In the genomic region with DNA sequence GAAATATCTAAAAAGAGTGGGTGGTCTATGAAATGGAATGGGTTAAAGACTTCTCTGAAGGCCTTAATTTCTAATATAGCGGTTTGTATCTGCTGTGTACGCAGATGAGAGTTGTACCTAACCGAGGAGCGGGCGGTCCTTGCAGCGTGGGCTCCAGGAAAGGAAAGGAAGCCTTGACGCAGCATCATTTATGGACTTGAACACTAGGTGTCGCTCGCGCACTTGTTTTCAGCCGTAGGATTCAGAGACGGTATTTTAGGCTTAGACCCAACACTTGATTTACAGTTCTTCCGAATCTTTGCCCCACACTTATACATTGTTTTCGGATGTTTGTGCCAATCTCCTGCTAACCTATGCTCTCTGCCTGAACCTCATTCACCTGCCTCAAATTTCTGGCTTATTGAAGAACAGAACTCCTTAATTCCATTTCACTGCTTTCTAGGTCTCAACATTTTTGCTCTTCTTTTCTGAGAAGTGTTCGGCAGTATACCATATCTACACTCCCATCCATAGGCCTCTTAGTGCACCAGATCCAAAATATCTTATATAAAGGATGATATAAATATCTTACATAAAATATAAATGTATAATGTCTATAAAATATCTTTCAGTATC, we compare ENCODE assay signal across 1 cellular context.
TF ChIP-seq lines count a peak whose summit lies in the region.

No MANE protein-coding gene starts in this region.

TF ChIP-seq in Ishikawa, 13 proteins besides CTCF, POLR2A, EP300 and RAD21 (continued from another document):
- TF ChIP-seq, protein P1, sequence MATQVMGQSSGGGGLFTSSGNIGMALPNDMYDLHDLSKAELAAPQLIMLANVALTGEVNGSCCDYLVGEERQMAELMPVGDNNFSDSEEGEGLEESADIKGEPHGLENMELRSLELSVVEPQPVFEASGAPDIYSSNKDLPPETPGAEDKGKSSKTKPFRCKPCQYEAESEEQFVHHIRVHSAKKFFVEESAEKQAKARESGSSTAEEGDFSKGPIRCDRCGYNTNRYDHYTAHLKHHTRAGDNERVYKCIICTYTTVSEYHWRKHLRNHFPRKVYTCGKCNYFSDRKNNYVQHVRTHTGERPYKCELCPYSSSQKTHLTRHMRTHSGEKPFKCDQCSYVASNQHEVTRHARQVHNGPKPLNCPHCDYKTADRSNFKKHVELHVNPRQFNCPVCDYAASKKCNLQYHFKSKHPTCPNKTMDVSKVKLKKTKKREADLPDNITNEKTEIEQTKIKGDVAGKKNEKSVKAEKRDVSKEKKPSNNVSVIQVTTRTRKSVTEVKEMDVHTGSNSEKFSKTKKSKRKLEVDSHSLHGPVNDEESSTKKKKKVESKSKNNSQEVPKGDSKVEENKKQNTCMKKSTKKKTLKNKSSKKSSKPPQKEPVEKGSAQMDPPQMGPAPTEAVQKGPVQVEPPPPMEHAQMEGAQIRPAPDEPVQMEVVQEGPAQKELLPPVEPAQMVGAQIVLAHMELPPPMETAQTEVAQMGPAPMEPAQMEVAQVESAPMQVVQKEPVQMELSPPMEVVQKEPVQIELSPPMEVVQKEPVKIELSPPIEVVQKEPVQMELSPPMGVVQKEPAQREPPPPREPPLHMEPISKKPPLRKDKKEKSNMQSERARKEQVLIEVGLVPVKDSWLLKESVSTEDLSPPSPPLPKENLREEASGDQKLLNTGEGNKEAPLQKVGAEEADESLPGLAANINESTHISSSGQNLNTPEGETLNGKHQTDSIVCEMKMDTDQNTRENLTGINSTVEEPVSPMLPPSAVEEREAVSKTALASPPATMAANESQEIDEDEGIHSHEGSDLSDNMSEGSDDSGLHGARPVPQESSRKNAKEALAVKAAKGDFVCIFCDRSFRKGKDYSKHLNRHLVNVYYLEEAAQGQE (IDR thresholded peaks at IDR 0.05; ENCODE audit: low read depth) = no peak
- no peak for TF ChIP-seq TCF12 (IDR thresholded peaks at IDR 0.05; ENCODE audit: low read depth)
- no peak for TF ChIP-seq CEBPB (IDR thresholded peaks at IDR 0.05)
- TF ChIP-seq EGR1 (IDR thresholded peaks at IDR 0.05) = no peak
- no peak for TF ChIP-seq YY1 (IDR thresholded peaks at IDR 0.05; ENCODE audit: low read depth)
- TF ChIP-seq CREB1 (IDR thresholded peaks at IDR 0.05; ENCODE audit: low read depth) = no peak
- TF ChIP-seq, protein P2, sequence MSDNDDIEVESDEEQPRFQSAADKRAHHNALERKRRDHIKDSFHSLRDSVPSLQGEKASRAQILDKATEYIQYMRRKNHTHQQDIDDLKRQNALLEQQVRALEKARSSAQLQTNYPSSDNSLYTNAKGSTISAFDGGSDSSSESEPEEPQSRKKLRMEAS (IDR thresholded peaks at IDR 0.05) = no peak
